Comparison of ENCODE assay signal across 21 cellular contexts in genomic region chr12:91043408-91043807, GRCh38.
"Had no signal": no experiment of that assay in that cellular context is flagged by ENCODE, and none has a peak within 500 bp of the region (broad histone marks: within the 10 kb centered on the region; RNA-seq: fewer than 3 reads in every experiment).

No MANE protein-coding gene starts in this region.

- H3K4me3 Mint-ChIP-seq: activated naive CD4-positive, alpha-beta T cell treated with anti-CD3 and anti-CD28 coated beads, Interleukin-2, amount 10 ng/mL, durations not matched to agents 7 days and 5 days; immature natural killer cell had no signal

- H3K27ac ChIP-seq: brain microvascular endothelial cell, gastrocnemius medialis, heart left ventricle, skin epidermis, tibial nerve had no signal

- H3K9me3 ChIP-seq: gastrocnemius medialis, heart left ventricle, tibial nerve had no signal

- H3K27me3 ChIP-seq: brain microvascular endothelial cell, gastrocnemius medialis, heart left ventricle, tibial nerve had no signal

- H3K4me1 ChIP-seq: gastrocnemius medialis, heart left ventricle, tibial nerve had no signal

- H3K9me3 Mint-ChIP-seq: activated naive CD4-positive, alpha-beta T cell treated with anti-CD3 and anti-CD28 coated beads, Interleukin-2, amount 10 ng/mL, durations not matched to agents 7 days and 5 days had no signal

- H3K27ac Mint-ChIP-seq: activated naive CD4-positive, alpha-beta T cell treated with anti-CD3 and anti-CD28 coated beads, Interleukin-2, amount 10 ng/mL, durations not matched to agents 7 days and 5 days; immature natural killer cell had no signal

- DNase-seq: activated CD4-positive, alpha-beta T cell treated with anti-CD3 and anti-CD28 coated beads, Interleukin-2, amount 50 U/mL, for 1 hour; activated CD8-positive, alpha-beta memory T cell treated with anti-CD3 and anti-CD28 coated beads, Interleukin-2, amount 50 U/mL, for 48 hours; activated effector memory CD4-positive, alpha-beta T cell treated with Interleukin-2 at 50 U/mL for 16 hours; activated naive CD4-positive, alpha-beta T cell treated with anti-CD3 and anti-CD28 coated beads, Interleukin-2, amount 10 ng/mL, durations not matched to agents 7 days and 5 days; activated T-cell treated with anti-CD3 and anti-CD28 coated beads, Interleukin-2, amount 50 U/mL, for 48 hours; aorta; brain microvascular endothelial cell; central memory CD4-positive, alpha-beta T cell; cortex of kidney; erythroblast; gastrocnemius medialis; heart left ventricle; immature natural killer cell; kidney glomerular epithelial cell; left ventricle myocardium superior; occipital lobe; posterior cingulate gyrus; stimulated activated naive CD8-positive, alpha-beta T cell treated with anti-CD3 and anti-CD28 coated beads, Interleukin-15, Interleukin-2, amounts not matched to agents 100 U/mL and 50 U/mL, for 24 hours; T-helper 9 cell had no signal

- H3K36me3 ChIP-seq: brain microvascular endothelial cell, gastrocnemius medialis, heart left ventricle, tibial nerve had no signal

- H3K36me3 Mint-ChIP-seq: activated naive CD4-positive, alpha-beta T cell treated with anti-CD3 and anti-CD28 coated beads, Interleukin-2, amount 10 ng/mL, durations not matched to agents 7 days and 5 days; immature natural killer cell had no signal

- H3K4me3 ChIP-seq: gastrocnemius medialis, heart left ventricle, skin epidermis, tibial nerve had no signal

- H3K4me1 Mint-ChIP-seq: activated naive CD4-positive, alpha-beta T cell treated with anti-CD3 and anti-CD28 coated beads, Interleukin-2, amount 10 ng/mL, durations not matched to agents 7 days and 5 days; immature natural killer cell had no signal
